Comparison of ENCODE assay signal across 14 cellular contexts in genomic region chr15:72585659-72586058, GRCh38.
DNase-seq lines count a peak whose midpoint lies in the region; ATAC-seq and TF ChIP-seq lines count a peak whose summit lies in the region.
"Had no signal": no experiment of that assay in that cellular context is flagged by ENCODE, and none has a peak within 500 bp of the region (broad histone marks: within the 10 kb centered on the region; RNA-seq: fewer than 3 reads in every experiment).

No MANE protein-coding gene starts in this region.

- POLR2A ChIA-PET in activated CD8-positive, alpha-beta T cell treated with anti-CD3 and anti-CD28 coated beads, Interleukin-2, amount 10 ng/mL, durations not matched to agents 7 days and 5 days (lab: Charles Lee), result no interaction called here

- peak; percentile 52 for TF ChIP-seq CTCF in epithelial cell of proximal tubule (conservative IDR thresholded peaks at IDR 0.05; ENCODE audit: low read depth, low read length)

- no peak overlapping the region for H3K27ac Mint-ChIP-seq in activated CD8-positive, alpha-beta T cell treated with anti-CD3 and anti-CD28 coated beads, Interleukin-2, amount 10 ng/mL, durations not matched to agents 7 days and 5 days
- H3K27ac Mint-ChIP-seq: activated CD4-positive, alpha-beta memory T cell treated with anti-CD3 and anti-CD28 coated beads for 36 hours had no signal

- no peaks in the 10 kb centered on the region for H3K4me1 Mint-ChIP-seq in activated CD8-positive, alpha-beta T cell treated with anti-CD3 and anti-CD28 coated beads, Interleukin-2, amount 10 ng/mL, durations not matched to agents 7 days and 5 days (ENCODE audit: low read depth)
- H3K4me1 Mint-ChIP-seq: neural crest cell had no signal

- peaks cover 20% of the 10 kb centered on the region for H3K36me3 Mint-ChIP-seq in activated CD8-positive, alpha-beta T cell treated with anti-CD3 and anti-CD28 coated beads, Interleukin-2, amount 10 ng/mL, durations not matched to agents 7 days and 5 days (ENCODE audit: low read depth)

- H3K9me3 Mint-ChIP-seq in activated CD8-positive, alpha-beta T cell treated with anti-CD3 and anti-CD28 coated beads, Interleukin-2, amount 10 ng/mL, durations not matched to agents 7 days and 5 days (ENCODE audit: insufficient read depth), result no peaks in the 10 kb centered on the region
- H3K9me3 Mint-ChIP-seq: activated CD4-positive, alpha-beta memory T cell treated with anti-CD3 and anti-CD28 coated beads for 36 hours; brain; neural crest cell had no signal

- H3K27me3 Mint-ChIP-seq in activated CD8-positive, alpha-beta T cell treated with anti-CD3 and anti-CD28 coated beads, Interleukin-2, amount 10 ng/mL, durations not matched to agents 7 days and 5 days (ENCODE audit: low read depth), result no peaks in the 10 kb centered on the region
- H3K27me3 Mint-ChIP-seq: activated CD4-positive, alpha-beta memory T cell treated with anti-CD3 and anti-CD28 coated beads for 36 hours; brain had no signal

- H3K4me3 Mint-ChIP-seq in activated CD8-positive, alpha-beta T cell treated with anti-CD3 and anti-CD28 coated beads, Interleukin-2, amount 10 ng/mL, durations not matched to agents 7 days and 5 days, result no peak overlapping the region
- H3K4me3 Mint-ChIP-seq: activated CD4-positive, alpha-beta memory T cell treated with anti-CD3 and anti-CD28 coated beads for 36 hours; brain; neural crest cell had no signal

- no peak overlapping the region for H3K4me3 ChIP-seq in epithelial cell of proximal tubule (ENCODE audit: low read depth, low read length)
- H3K4me3 ChIP-seq: SJCRH30, transverse colon had no signal

- CTCF ChIA-PET in activated CD8-positive, alpha-beta T cell treated with anti-CD3 and anti-CD28 coated beads, Interleukin-2, amount 10 ng/mL, durations not matched to agents 7 days and 5 days (lab: Charles Lee), result interaction anchor here (1.0 to 1.6 kb wide), 3 partner anchors 11 to 273 kb away, joined by 3 to 7 read pairs (median 4); no protein-coding TSS in a partner anchor

- no peak for ATAC-seq in activated CD8-positive, alpha-beta T cell treated with anti-CD3 and anti-CD28 coated beads, Interleukin-2, amount 10 ng/mL, durations not matched to agents 7 days and 5 days

- DNase-seq in NCI-H2171 treated with DMSO at 0.1 percent for 48 hours (lab: John Stamatoyannopoulos, UW), result peak; percentile 4
- no peak for DNase-seq in NCI-H2171 (lab: John Stamatoyannopoulos, UW)
- DNase-seq in RPMI7951 (ENCODE audit: low read depth), result peak; percentile 27
- DNase-seq in epithelial cell of proximal tubule (ENCODE audit: low read depth), result no peak
- DNase-seq in pons (ENCODE audit: low spot score), result peak; percentile 31
- no peak for DNase-seq in NCI-H1092 (lab: John Stamatoyannopoulos, UW)
- DNase-seq in activated CD8-positive, alpha-beta T cell treated with anti-CD3 and anti-CD28 coated beads, Interleukin-2, amount 10 ng/mL, durations not matched to agents 7 days and 5 days, result no peak
- no peak for DNase-seq in cerebellum (ENCODE audit: low spot score)
- DNase-seq: activated CD4-positive, alpha-beta memory T cell treated with anti-CD3 and anti-CD28 coated beads for 36 hours; NCI-H1436; transverse colon had no signal

Comparison
In these comparisons a context has a peak if more than half of its experiments do, and no peak if none do; other contexts are left out.
1. DNase-seq: peak in NCI-H2171 treated with DMSO at 0.1 percent for 48 hours (single experiment), RPMI7951 (single experiment) and pons (single experiment); none in NCI-H2171 (single experiment), epithelial cell of proximal tubule (single experiment), NCI-H1092 (single experiment), activated CD8-positive, alpha-beta T cell treated with anti-CD3 and anti-CD28 coated beads, Interleukin-2, amount 10 ng/mL, durations not matched to agents 7 days and 5 days (single experiment) and cerebellum (single experiment).